Comparison of ENCODE assay signal across 8 cellular contexts in genomic region chr2:14903709-14904374, GRCh38.
DNase-seq lines count a peak whose midpoint lies in the region; ATAC-seq lines count a peak whose summit lies in the region.

No MANE protein-coding gene starts in this region.

- ATAC-seq in GM18868 (IDR thresholded peaks at IDR 0.05; ENCODE audit: unreplicated experiment), result peak; percentile 99
- ATAC-seq in HG02973 (IDR thresholded peaks at IDR 0.05; ENCODE audit: unreplicated experiment), result peak; percentile 100

- in situ Hi-C loops in Caki2 (cut with HindIII; ENCODE audit: low pct_unique_long_range_greater_than_20kb, low sequenced_read_pairs), result no loop called here

- DNase-seq in Caki2 (ENCODE audit: low read depth), result peak; percentile 37
- peak; percentile 6 for DNase-seq in NCI-H226
- DNase-seq in activated CD8-positive, alpha-beta memory T cell treated with anti-CD3 and anti-CD28 coated beads, Interleukin-2, amount 50 U/mL, for 48 hours, result peak; percentile 86
- peak; percentile 25 for DNase-seq in iPS DF 19.7 (ENCODE audit: low read depth, low spot score)
- DNase-seq in stimulated activated CD8-positive, alpha-beta memory T cell treated with anti-CD3 and anti-CD28 coated beads, Interleukin-7, amount 100 ng/mL, for 24 hours (ENCODE audit: low read depth), result peak; percentile 25
- no peak for DNase-seq in NCI-H2227 treated with DMSO at 0.1 percent for 48 hours (lab: John Stamatoyannopoulos, UW)
